Comparison of ENCODE assay signal across 1 cellular context in the genomic region with DNA sequence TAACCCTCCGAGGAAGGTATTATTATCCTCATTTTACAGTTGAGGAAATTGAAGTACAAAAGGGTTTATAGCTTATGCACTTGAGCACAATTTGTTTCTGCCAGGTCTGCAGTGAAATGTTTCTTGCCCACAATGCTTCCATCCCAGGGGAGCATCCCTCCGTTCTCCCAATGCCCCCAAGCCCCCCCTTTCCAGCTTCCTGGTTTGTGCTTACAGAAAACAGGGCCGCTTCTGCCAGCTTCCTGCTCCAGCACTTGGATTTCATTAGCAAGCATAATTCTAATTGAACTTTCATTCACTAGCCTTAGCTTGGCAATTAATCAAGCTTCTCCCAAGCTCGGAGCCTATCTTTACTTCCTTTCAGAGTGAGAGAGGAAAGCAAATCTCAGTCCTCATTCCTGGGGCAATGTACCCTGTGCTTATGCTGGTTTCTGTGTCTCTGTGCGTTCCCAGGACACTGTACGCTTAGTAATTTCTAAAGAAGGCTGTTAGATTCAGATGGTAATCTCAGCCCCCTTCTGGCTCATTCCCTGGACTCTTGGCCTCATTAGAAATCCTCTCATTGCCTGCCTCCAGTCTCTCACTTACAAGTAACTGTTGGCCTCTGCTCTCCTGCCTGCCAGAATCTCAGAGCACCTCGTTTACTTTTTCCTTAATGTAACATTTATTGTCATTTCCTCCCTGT.
TF ChIP-seq lines count a peak whose summit lies in the region.

No MANE protein-coding gene starts in this region.

TF ChIP-seq in HepG2, 621 proteins besides CTCF, POLR2A, EP300 and RAD21 (continued from another document):
- TF ChIP-seq HOXA9 (CRISPR knock-in tag; IDR thresholded peaks at IDR 0.05; ENCODE audit: borderline replicate concordance): no peak
- no peak for TF ChIP-seq CERS6 (CRISPR knock-in tag; IDR thresholded peaks at IDR 0.05)
- no peak for TF ChIP-seq ZNF614 (CRISPR knock-in tag; IDR thresholded peaks at IDR 0.05; ENCODE audit: borderline replicate concordance)
- TF ChIP-seq, protein P1, sequence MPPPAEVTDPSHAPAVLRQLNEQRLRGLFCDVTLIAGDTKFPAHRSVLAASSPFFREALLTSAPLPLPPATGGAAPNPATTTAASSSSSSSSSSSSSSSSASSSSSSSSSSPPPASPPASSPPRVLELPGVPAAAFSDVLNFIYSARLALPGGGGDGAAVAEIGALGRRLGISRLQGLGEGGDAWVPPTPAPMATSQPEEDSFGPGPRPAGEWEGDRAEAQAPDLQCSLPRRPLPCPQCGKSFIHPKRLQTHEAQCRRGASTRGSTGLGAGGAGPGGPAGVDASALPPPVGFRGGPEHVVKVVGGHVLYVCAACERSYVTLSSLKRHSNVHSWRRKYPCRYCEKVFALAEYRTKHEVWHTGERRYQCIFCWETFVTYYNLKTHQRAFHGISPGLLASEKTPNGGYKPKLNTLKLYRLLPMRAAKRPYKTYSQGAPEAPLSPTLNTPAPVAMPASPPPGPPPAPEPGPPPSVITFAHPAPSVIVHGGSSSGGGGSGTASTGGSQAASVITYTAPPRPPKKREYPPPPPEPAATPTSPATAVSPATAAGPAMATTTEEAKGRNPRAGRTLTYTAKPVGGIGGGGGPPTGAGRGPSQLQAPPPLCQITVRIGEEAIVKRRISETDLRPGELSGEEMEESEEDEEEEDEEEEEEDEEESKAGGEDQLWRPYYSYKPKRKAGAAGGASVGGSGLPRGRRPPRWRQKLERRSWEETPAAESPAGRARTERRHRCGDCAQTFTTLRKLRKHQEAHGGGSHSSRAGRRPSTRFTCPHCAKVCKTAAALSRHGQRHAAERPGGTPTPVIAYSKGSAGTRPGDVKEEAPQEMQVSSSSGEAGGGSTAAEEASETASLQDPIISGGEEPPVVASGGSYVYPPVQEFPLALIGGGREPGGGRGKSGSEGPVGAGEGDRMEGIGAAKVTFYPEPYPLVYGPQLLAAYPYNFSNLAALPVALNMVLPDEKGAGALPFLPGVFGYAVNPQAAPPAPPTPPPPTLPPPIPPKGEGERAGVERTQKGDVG (CRISPR knock-in tag; IDR thresholded peaks at IDR 0.05; ENCODE audit: borderline replicate concordance): no peak
- no peak for TF ChIP-seq ZFAT (CRISPR knock-in tag; conservative IDR thresholded peaks at IDR 0.05)
- TF ChIP-seq, protein P2, sequence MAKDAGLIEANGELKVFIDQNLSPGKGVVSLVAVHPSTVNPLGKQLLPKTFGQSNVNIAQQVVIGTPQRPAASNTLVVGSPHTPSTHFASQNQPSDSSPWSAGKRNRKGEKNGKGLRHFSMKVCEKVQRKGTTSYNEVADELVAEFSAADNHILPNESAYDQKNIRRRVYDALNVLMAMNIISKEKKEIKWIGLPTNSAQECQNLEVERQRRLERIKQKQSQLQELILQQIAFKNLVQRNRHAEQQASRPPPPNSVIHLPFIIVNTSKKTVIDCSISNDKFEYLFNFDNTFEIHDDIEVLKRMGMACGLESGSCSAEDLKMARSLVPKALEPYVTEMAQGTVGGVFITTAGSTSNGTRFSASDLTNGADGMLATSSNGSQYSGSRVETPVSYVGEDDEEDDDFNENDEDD (CRISPR knock-in tag; IDR thresholded peaks at IDR 0.05; ENCODE audit: borderline replicate concordance): no peak
- no peak for TF ChIP-seq ZSCAN5A (CRISPR knock-in tag; IDR thresholded peaks at IDR 0.05; ENCODE audit: borderline replicate concordance)
- TF ChIP-seq ONECUT2 (CRISPR knock-in tag; IDR thresholded peaks at IDR 0.05): no peak
- no peak for TF ChIP-seq RERE (CRISPR knock-in tag; IDR thresholded peaks at IDR 0.05; ENCODE audit: low read depth)
- TF ChIP-seq SRF (IDR thresholded peaks at IDR 0.05; ENCODE audit: low read depth, low read length): no peak
TF ChIP-seq in HepG2: peak in this region for 0.
